ENCODE assay signal across 13 cellular contexts in genomic region chr9:113501129-113501686, GRCh38. TPM values are rescaled to one million over a fixed set of nuclear protein-coding genes. Genes with fewer than 3 reads are reported as not detected.
DNase-seq lines count a peak whose midpoint lies in the region; FAIRE-seq and TF ChIP-seq lines count a peak whose summit lies in the region.
"Had no signal": no experiment of that assay in that cellular context is flagged by ENCODE, and none has a peak within 500 bp of the region (broad histone marks: within the 10 kb centered on the region; RNA-seq: fewer than 3 reads in every experiment).

No MANE protein-coding gene starts in this region.

- H3K4me3 ChIP-seq in iPS-15b (ENCODE audit: low read depth, low read length) (peak overlapping the region; percentile 26), trophoblast cell (ENCODE audit: low read depth, low read length) (no peak overlapping the region)

- H3K9me3 Mint-ChIP-seq in activated T-helper 1 cell treated with anti-CD3 and anti-CD28 coated beads, Interleukin-12 subunit alpha, Interleukin-12 subunit beta, Interleukin-2, Interleukin-4 antibody, amounts not matched to agents 30 ng/mL and 10 ng/mL and 1 ng/mL, durations not matched to agents 14 hours and 24 hours and 36 hours, result no peaks in the 10 kb centered on the region
- H3K9me3 Mint-ChIP-seq: naive thymus-derived CD8-positive, alpha-beta T cell had no signal

- H3K9me3 ChIP-seq in ES-I3 (ENCODE audit: control insufficient read depth, insufficient read depth, low read length) (no peaks in the 10 kb centered on the region), iPS-15b (ENCODE audit: control insufficient read depth, insufficient read depth, low read length) (no peaks in the 10 kb centered on the region), trophoblast cell (ENCODE audit: insufficient read depth, low read depth, low read length) (no peaks in the 10 kb centered on the region)

- H3K4me1 ChIP-seq in ES-I3 (ENCODE audit: insufficient read depth, low read length) (peaks cover 38% of the 10 kb centered on the region), iPS-15b (ENCODE audit: control insufficient read depth, insufficient read depth, low read length) (peaks cover 6% of the 10 kb centered on the region), trophoblast cell (ENCODE audit: control insufficient read depth in 1 of 2, insufficient read depth in 2 of 2, low read length in 2 of 2) (peaks cover 39 to 45% of the 10 kb centered on the region in 2 experiments)

- peaks cover 43% of the 10 kb centered on the region for H3K79me1 ChIP-seq in trophoblast cell (ENCODE audit: low read length)

- peak overlapping the region; percentile 81 for H3K14ac ChIP-seq in trophoblast cell (ENCODE audit: low read length)

- peak overlapping the region; percentile 14 for H4K12ac ChIP-seq in trophoblast cell (ENCODE audit: low read depth, low read length)

- no peak overlapping the region for H3K4me3 Mint-ChIP-seq in activated T-helper 1 cell treated with anti-CD3 and anti-CD28 coated beads, Interleukin-12 subunit alpha, Interleukin-12 subunit beta, Interleukin-2, Interleukin-4 antibody, amounts not matched to agents 30 ng/mL and 10 ng/mL and 1 ng/mL, durations not matched to agents 14 hours and 24 hours and 36 hours
- H3K4me3 Mint-ChIP-seq: naive thymus-derived CD8-positive, alpha-beta T cell had no signal

- peaks cover 7% of the 10 kb centered on the region for H3K4me1 Mint-ChIP-seq in activated T-helper 1 cell treated with anti-CD3 and anti-CD28 coated beads, Interleukin-12 subunit alpha, Interleukin-12 subunit beta, Interleukin-2, Interleukin-4 antibody, amounts not matched to agents 30 ng/mL and 10 ng/mL and 1 ng/mL, durations not matched to agents 14 hours and 24 hours and 36 hours (ENCODE audit: low read depth)

- H3K4me2 ChIP-seq in trophoblast cell (ENCODE audit: low read length), result no peak overlapping the region

- H4K91ac ChIP-seq in trophoblast cell (ENCODE audit: low read depth, low read length), result peak overlapping the region; percentile 81

- H3K27ac Mint-ChIP-seq in activated T-helper 1 cell treated with anti-CD3 and anti-CD28 coated beads, Interleukin-12 subunit alpha, Interleukin-12 subunit beta, Interleukin-2, Interleukin-4 antibody, amounts not matched to agents 30 ng/mL and 10 ng/mL and 1 ng/mL, durations not matched to agents 14 hours and 24 hours and 36 hours, result no peak overlapping the region

- peak overlapping the region; percentile 53 for H3K4ac ChIP-seq in trophoblast cell (ENCODE audit: low read depth, low read length)

- H2BK12ac ChIP-seq in trophoblast cell (ENCODE audit: low read length), result peak overlapping the region; percentile 88

- intact Hi-C loops in activated T-helper 1 cell treated with anti-CD3 and anti-CD28 coated beads, Interleukin-12 subunit alpha, Interleukin-12 subunit beta, Interleukin-2, Interleukin-4 antibody, amounts not matched to agents 30 ng/mL and 10 ng/mL and 1 ng/mL, durations not matched to agents 14 hours and 24 hours and 36 hours (cut with micrococcal nuclease), result no loop called here

- H3K9ac ChIP-seq in ES-I3 (ENCODE audit: low read depth, low read length) (0 out of 2 replicates have a peak overlapping the region, but pooled peaks have one; percentile 7), iPS-15b (ENCODE audit: low read depth, low read length) (no peak overlapping the region), trophoblast cell (ENCODE audit: low read length) (no peak overlapping the region)

- H3K36me3 Mint-ChIP-seq in activated T-helper 1 cell treated with anti-CD3 and anti-CD28 coated beads, Interleukin-12 subunit alpha, Interleukin-12 subunit beta, Interleukin-2, Interleukin-4 antibody, amounts not matched to agents 30 ng/mL and 10 ng/mL and 1 ng/mL, durations not matched to agents 14 hours and 24 hours and 36 hours (ENCODE audit: low read depth), result no peaks in the 10 kb centered on the region
- H3K36me3 Mint-ChIP-seq: naive thymus-derived CD8-positive, alpha-beta T cell had no signal

- TF ChIP-seq CTCF in D721Med (IDR thresholded peaks at IDR 0.05; ENCODE audit: insufficient read depth, missing control alignments), result no peak

- DNase-seq in trophoblast cell (no peak), NCI-H524 treated with DMSO at 0.1 percent for 48 hours (lab: John Stamatoyannopoulos, UW) (no peak), D721Med (ENCODE audit: insufficient read length, low spot score) (no peak), AG08396 (ENCODE audit: low spot score) (no peak)
- no peak for DNase-seq in activated T-helper 1 cell treated with anti-CD3 and anti-CD28 coated beads, Interleukin-12 subunit alpha, Interleukin-12 subunit beta, Interleukin-2, Interleukin-4 antibody, amounts not matched to agents 30 ng/mL and 10 ng/mL and 1 ng/mL, durations not matched to agents 14 hours and 24 hours and 36 hours (ENCODE audit: low spot score)
- DNase-seq: activated CD4-positive, alpha-beta T cell treated with anti-CD3 and anti-CD28 coated beads for 4 hours; DMS53; naive thymus-derived CD8-positive, alpha-beta T cell; NCI-H2107; stimulated activated CD4-positive, alpha-beta T cell treated with anti-CD3 and anti-CD28 coated beads, Interleukin-12 subunit alpha, Interleukin-12 subunit beta, amount 100 ng/mL, for 4 hours had no signal

- peak overlapping the region; percentile 56 for H4K8ac ChIP-seq in trophoblast cell (ENCODE audit: low read depth, low read length)

- H3K27ac ChIP-seq in cingulate gyrus (ENCODE audit: low read depth, low read length) (peak overlapping the region; percentile 72), trophoblast cell (ENCODE audit: low read depth, low read length) (no peak overlapping the region)

- no peak overlapping the region for H3K23ac ChIP-seq in trophoblast cell (ENCODE audit: low read length)

- H3K27me3 ChIP-seq in iPS-15b (ENCODE audit: control insufficient read depth, insufficient read depth, low read length), result no peaks in the 10 kb centered on the region
- H3K27me3 ChIP-seq in trophoblast cell (ENCODE audit: insufficient read depth, low read length), result no peaks in the 10 kb centered on the region

- WGBS in trophoblast cell (ENCODE audit: extremely low coverage, insufficient coverage, insufficient read length), result no CpG with 5 or more reads among the region's 20 CpGs

- peaks cover 6% of the 10 kb centered on the region for H3K79me2 ChIP-seq in trophoblast cell (ENCODE audit: control insufficient read depth, insufficient read depth, low read length, poor library complexity)

- H2AFZ ChIP-seq in trophoblast cell (ENCODE audit: insufficient read depth, low read length, poor library complexity), result no peak overlapping the region

- peak overlapping the region; percentile 88 for H2AK5ac ChIP-seq in trophoblast cell (ENCODE audit: low read length)

- no peaks in the 10 kb centered on the region for H3K36me3 ChIP-seq in ES-I3 (ENCODE audit: insufficient read depth, low read length)
- H3K36me3 ChIP-seq in iPS-15b (ENCODE audit: control insufficient read depth, insufficient read depth, low read length), result no peaks in the 10 kb centered on the region
- peaks cover 4% of the 10 kb centered on the region in 2 experiments for H3K36me3 ChIP-seq in trophoblast cell (ENCODE audit: control insufficient read depth in 1 of 2, insufficient read depth in 2 of 2, low read length in 2 of 2)

- peak overlapping the region; percentile 78 for H2BK120ac ChIP-seq in trophoblast cell (ENCODE audit: insufficient read depth, low read length, poor library complexity)

- no peaks in the 10 kb centered on the region for H3K27me3 Mint-ChIP-seq in activated T-helper 1 cell treated with anti-CD3 and anti-CD28 coated beads, Interleukin-12 subunit alpha, Interleukin-12 subunit beta, Interleukin-2, Interleukin-4 antibody, amounts not matched to agents 30 ng/mL and 10 ng/mL and 1 ng/mL, durations not matched to agents 14 hours and 24 hours and 36 hours (ENCODE audit: insufficient read depth)
- H3K27me3 Mint-ChIP-seq: naive thymus-derived CD8-positive, alpha-beta T cell had no signal

- no peak for FAIRE-seq in D721Med (lab: Jason Lieb, UNC)

- peak overlapping the region; percentile 54 for H3K18ac ChIP-seq in trophoblast cell (ENCODE audit: low read length)

- peak overlapping the region; percentile 55 for H2BK5ac ChIP-seq in trophoblast cell (ENCODE audit: low read depth, low read length, poor library complexity)

RNA-seq across cellular contexts. Expression of gene RGS3, which starts 37.7 kb away (rescaled TPM):
- polyA plus RNA-seq in trophoblast cell (2013), result 97.8 and 100 TPM in 2 replicates
- 122 and 128 TPM in 2 replicates for total RNA-seq in activated T-helper 1 cell treated with anti-CD3 and anti-CD28 coated beads, Interleukin-12 subunit alpha, Interleukin-12 subunit beta, Interleukin-2, Interleukin-4 antibody, amounts not matched to agents 30 ng/mL and 10 ng/mL and 1 ng/mL, durations not matched to agents 14 hours and 24 hours and 36 hours
